Comparison of ENCODE assay signal across 14 cellular contexts in genomic region chr2:105741617-105742016, GRCh38. TPM values are rescaled to one million over a fixed set of nuclear protein-coding genes. Genes with fewer than 3 reads are reported as not detected.
DNase-seq lines count a peak whose midpoint lies in the region; ATAC-seq and TF ChIP-seq lines count a peak whose summit lies in the region.
"Had no signal": no experiment of that assay in that cellular context is flagged by ENCODE, and none has a peak within 500 bp of the region (broad histone marks: within the 10 kb centered on the region; RNA-seq: fewer than 3 reads in every experiment).

No MANE protein-coding gene starts in this region.

- H3K9me2 ChIP-seq in hepatocyte (replicated peaks; ENCODE audit: insufficient read depth): no peaks in the 10 kb centered on the region

- peaks cover 0 to 4% (median 0%) of the 10 kb centered on the region in 8 donors for H3K9me3 Mint-ChIP-seq in CD4-positive, alpha-beta memory T cell
- peaks cover 5% of the 10 kb centered on the region for H3K9me3 Mint-ChIP-seq in activated naive CD8-positive, alpha-beta T cell treated with anti-CD3 and anti-CD28 coated beads, Interleukin-2, amount 50 U/mL, for 24 hours
- no peaks in the 10 kb centered on the region for H3K9me3 Mint-ChIP-seq in nephron
- H3K9me3 Mint-ChIP-seq: CD14-positive monocyte, GM23338 had no signal

- H3K4me2 ChIP-seq in hepatocyte: no peak overlapping the region
- H3K4me2 ChIP-seq: GM23338 had no signal

- peak overlapping the region; percentile 77 for H3K27ac ChIP-seq in CD4-positive, alpha-beta memory T cell (ENCODE audit: low read depth, low read length)
- no peak overlapping the region for H3K27ac ChIP-seq in hepatocyte

- H3K27ac Mint-ChIP-seq in CD4-positive, alpha-beta memory T cell: peak overlapping the region; percentile 78 to 98 (median 94)
- H3K27ac Mint-ChIP-seq in activated naive CD8-positive, alpha-beta T cell treated with anti-CD3 and anti-CD28 coated beads, Interleukin-2, amount 50 U/mL, for 24 hours: peak overlapping the region; percentile 59
- H3K27ac Mint-ChIP-seq in nephron: peak overlapping the region in 1 of 3 experiments; percentile 36
- H3K27ac Mint-ChIP-seq: GM23338 had no signal

- intact Hi-C loops in CD4-positive, alpha-beta memory T cell (cut with micrococcal nuclease): loop anchor here (10.0 kb wide), 1 partner anchor 423 kb away; no protein-coding TSS in a partner anchor

- no peaks in the 10 kb centered on the region for H3K27me3 Mint-ChIP-seq in CD4-positive, alpha-beta memory T cell
- no peaks in the 10 kb centered on the region for H3K27me3 Mint-ChIP-seq in activated naive CD8-positive, alpha-beta T cell treated with anti-CD3 and anti-CD28 coated beads, Interleukin-2, amount 50 U/mL, for 24 hours
- H3K27me3 Mint-ChIP-seq in nephron (ENCODE audit: low read depth): no peaks in the 10 kb centered on the region

- no peak for TF ChIP-seq CTCF in nephron (IDR thresholded peaks at IDR 0.05; ENCODE audit: unreplicated experiment in 3 of 3)
- TF ChIP-seq CTCF in hepatocyte (IDR thresholded peaks at IDR 0.05; ENCODE audit: poor library complexity): no peak

- CTCF ChIA-PET in CD4-positive, alpha-beta memory T cell (lab: Charles Lee; ENCODE audit: partially characterized antibody): interaction anchor here (1.2 to 2.0 kb wide), 3 partner anchors 11 to 165 kb away, joined by 3 to 5 read pairs (median 4); no protein-coding TSS in a partner anchor

- peaks cover 54 to 82% (median 68%) of the 10 kb centered on the region in 4 donors for H3K4me1 Mint-ChIP-seq in CD4-positive, alpha-beta memory T cell
- peaks cover 73% of the 10 kb centered on the region for H3K4me1 Mint-ChIP-seq in activated naive CD8-positive, alpha-beta T cell treated with anti-CD3 and anti-CD28 coated beads, Interleukin-2, amount 50 U/mL, for 24 hours
- H3K4me1 Mint-ChIP-seq in nephron: peaks cover 35% of the 10 kb centered on the region

- peaks cover 75% of the 10 kb centered on the region for H3K4me1 ChIP-seq in CD4-positive, alpha-beta memory T cell (ENCODE audit: insufficient read depth, low read length)
- H3K4me1 ChIP-seq in hepatocyte (ENCODE audit: insufficient read depth): peaks cover 10% of the 10 kb centered on the region

- 96% methylated on average over 4 of the region's 4 CpGs for WGBS in hepatocyte (ENCODE audit: low lambda C conversion rate, missing lambda C conversion rate)

- no peak overlapping the region for H2AFZ ChIP-seq in hepatocyte
- H2AFZ ChIP-seq: GM23338 had no signal

- no peaks in the 10 kb centered on the region for H3K9me3 ChIP-seq in CD4-positive, alpha-beta memory T cell (ENCODE audit: control insufficient read depth in 1 of 2, low read length in 2 of 2)
- no peaks in the 10 kb centered on the region for H3K9me3 ChIP-seq in hepatocyte (ENCODE audit: low read depth)

- H3K27me3 ChIP-seq in CD4-positive, alpha-beta memory T cell (ENCODE audit: insufficient read depth, low read length): no peaks in the 10 kb centered on the region
- no peaks in the 10 kb centered on the region for H3K27me3 ChIP-seq in hepatocyte

- no peak for ATAC-seq in activated naive CD8-positive, alpha-beta T cell treated with anti-CD3 and anti-CD28 coated beads, Interleukin-2, amount 50 U/mL, for 24 hours
- ATAC-seq: GM23338, Right ventricle myocardium inferior had no signal

- H3K4me3 ChIP-seq in CD4-positive, alpha-beta memory T cell (ENCODE audit: low read length in 2 of 2): no peak overlapping the region
- no peak overlapping the region for H3K4me3 ChIP-seq in hepatocyte
- H3K4me3 ChIP-seq: GM23338 had no signal

- POLR2A ChIA-PET in CD4-positive, alpha-beta memory T cell (lab: Charles Lee; ENCODE audit: partially characterized antibody): interaction anchor here (0.9 to 6.8 kb wide), 3 partner anchors 13 to 353 kb away, joined by 4 to 43 read pairs (median 11); no protein-coding TSS in a partner anchor

- peaks cover 11% of the 10 kb centered on the region for H4K20me1 ChIP-seq in hepatocyte (ENCODE audit: insufficient read depth, poor library complexity, severe bottlenecking)

- H3K4me3 Mint-ChIP-seq in CD4-positive, alpha-beta memory T cell: peak overlapping the region in 4 of 8 donors; percentile 11 to 56 (median 38)
- H3K4me3 Mint-ChIP-seq in activated naive CD8-positive, alpha-beta T cell treated with anti-CD3 and anti-CD28 coated beads, Interleukin-2, amount 50 U/mL, for 24 hours: no peak overlapping the region
- peak overlapping the region; percentile 9 to 57 (median 43) for H3K4me3 Mint-ChIP-seq in nephron
- H3K4me3 Mint-ChIP-seq: CD14-positive monocyte, GM23338 had no signal

- peaks cover 16% of the 10 kb centered on the region for H3K79me2 ChIP-seq in hepatocyte

- peak; percentile 47 for DNase-seq in activated CD8-positive, alpha-beta memory T cell treated with anti-CD3 and anti-CD28 coated beads for 24 hours
- no peak for DNase-seq in activated CD8-positive, alpha-beta memory T cell treated with anti-CD3 and anti-CD28 coated beads, Interleukin-2, amount 50 U/mL, for 4 hours
- peak in 1 of 5 donors; percentile 29 for DNase-seq in CD4-positive, alpha-beta memory T cell
- no peak for DNase-seq in activated naive CD8-positive, alpha-beta T cell treated with anti-CD3 and anti-CD28 coated beads, Interleukin-2, amount 50 U/mL, for 24 hours
- DNase-seq in DMS 273 (lab: John Stamatoyannopoulos, UW; ENCODE audit: unreplicated experiment): no peak
- no peak for DNase-seq in hepatocyte (ENCODE audit: low spot score)
- DNase-seq: EL, NCI-H1048, NCI-H1694, NCI-H82 had no signal

- no peaks in the 10 kb centered on the region for H3K36me3 ChIP-seq in CD4-positive, alpha-beta memory T cell (ENCODE audit: insufficient read depth, low read length)
- H3K36me3 ChIP-seq in hepatocyte (replicated peaks; ENCODE audit: insufficient read depth, low read depth): no peaks in the 10 kb centered on the region

- H3K36me3 Mint-ChIP-seq in CD4-positive, alpha-beta memory T cell: peaks cover 4 to 18% of the 10 kb centered on the region in 2 donors
- peaks cover 9% of the 10 kb centered on the region for H3K36me3 Mint-ChIP-seq in activated naive CD8-positive, alpha-beta T cell treated with anti-CD3 and anti-CD28 coated beads, Interleukin-2, amount 50 U/mL, for 24 hours (ENCODE audit: low read depth)
- no peaks in the 10 kb centered on the region for H3K36me3 Mint-ChIP-seq in nephron (ENCODE audit: low read depth)
- H3K36me3 Mint-ChIP-seq: CD14-positive monocyte had no signal

RNA-seq across cellular contexts. Expression of gene NCK2, which starts 3.1 kb away (rescaled TPM):
- total RNA-seq in CD4-positive, alpha-beta memory T cell: 10 to 100 TPM; 98.1 to 98.6 TPM
- polyA plus RNA-seq in CD4-positive, alpha-beta memory T cell: 10 to 100 TPM; 58.0 to 76.6 TPM
- total RNA-seq in hepatocyte: 71.9 and 72.6 TPM in 2 replicates
- 80.3 and 100 TPM in 2 replicates for polyA plus RNA-seq in hepatocyte
